Comparison of ENCODE assay signal across 10 cellular contexts in the genomic region with DNA sequence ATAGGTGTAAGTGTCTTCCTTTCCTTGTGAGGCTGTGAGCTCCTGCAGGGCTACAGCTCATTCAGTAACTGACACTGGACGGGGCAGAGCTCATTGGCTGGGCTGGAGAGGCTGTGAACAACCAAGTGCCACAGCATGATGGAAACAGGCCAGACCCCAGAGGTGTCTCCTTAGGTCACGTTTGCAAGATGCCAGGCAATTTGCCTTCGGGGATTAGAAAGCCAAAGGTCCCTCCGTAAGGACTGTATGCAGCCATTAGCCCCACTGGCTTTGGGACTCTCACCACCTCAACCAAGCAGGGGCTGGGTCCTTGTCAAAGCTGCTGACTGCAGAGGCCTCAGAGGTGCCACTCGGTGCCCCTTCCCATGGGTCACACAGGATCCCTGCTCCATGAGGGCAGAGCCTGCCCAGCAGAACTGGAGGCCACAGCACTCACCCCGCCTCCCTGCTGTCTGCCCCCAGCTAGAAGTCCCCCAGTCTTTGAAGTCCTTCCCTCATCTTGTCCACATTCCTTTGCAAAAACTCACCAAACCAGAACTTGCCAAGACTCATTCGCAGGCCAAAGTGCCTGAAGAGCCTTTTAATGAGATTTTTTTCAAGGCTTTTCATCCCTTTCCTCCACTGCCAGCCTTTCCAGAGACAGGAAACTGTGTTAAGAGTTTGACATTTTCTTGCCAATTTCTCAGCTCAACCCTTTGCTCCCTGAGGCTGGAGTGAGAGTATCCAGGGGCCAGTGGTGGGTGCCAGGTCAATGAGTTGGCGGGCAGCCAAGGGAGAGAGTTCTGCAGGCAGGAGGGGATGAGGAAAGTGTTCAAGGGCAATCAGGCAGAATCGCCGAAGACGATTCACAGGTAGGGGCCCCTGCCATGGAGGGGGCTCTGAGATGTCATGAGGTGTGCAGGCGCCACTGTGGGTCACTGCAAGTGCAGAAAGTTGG. TPM values are rescaled to one million over a fixed set of nuclear protein-coding genes. Genes with fewer than 3 reads are reported as not detected.
DNase-seq lines count a peak whose midpoint lies in the region; ATAC-seq and TF ChIP-seq lines count a peak whose summit lies in the region.
"Had no signal": no experiment of that assay in that cellular context is flagged by ENCODE, and none has a peak within 500 bp of the region (broad histone marks: within the 10 kb centered on the region; RNA-seq: fewer than 3 reads in every experiment).

No MANE protein-coding gene starts in this region.

- no peak for TF ChIP-seq CTCF in BJ (IDR thresholded peaks at IDR 0.05; ENCODE audit: insufficient read depth, low read depth, low read length)
- no peak for TF ChIP-seq CTCF in foreskin fibroblast (IDR thresholded peaks at IDR 0.05; ENCODE audit: low read depth, low read length)
- no peak for TF ChIP-seq CTCF in ovary (IDR thresholded peaks at IDR 0.05)

- H3K27ac ChIP-seq in SJSA1, result peak overlapping the region; percentile 49
- H3K27ac ChIP-seq in ovary, result no peak overlapping the region

- intact Hi-C loops in ovary (cut with DNase I), result loop anchor here in 1 of 4 donors (10.0 kb wide), 1 partner anchor 121 kb away; the partner anchor contains the start of gene SHB

- ATAC-seq in HG03097 (IDR thresholded peaks at IDR 0.05; ENCODE audit: low FRiP score, unreplicated experiment) (no peak), GM19463 (IDR thresholded peaks at IDR 0.05; ENCODE audit: unreplicated experiment) (no peak)

- TF ChIP-seq EP300 in ovary (IDR thresholded peaks at IDR 0.05), result no peak

- POLR2A ChIA-PET in BJ (lab: Charles Lee), result no interaction called here

- CTCF ChIA-PET in BJ (lab: Yijun Ruan, JAX), result interaction anchor here (0.5 to 1.5 kb wide), 3 partner anchors 13 to 75 kb away, joined by 3 to 4 read pairs (median 3); no protein-coding TSS in a partner anchor

- WGBS in ovary, 3 donors, result 35 to 45% (median 43%) methylated on average over 10 to 12 of the region's 12 CpGs

- TF ChIP-seq POLR2A in ovary (IDR thresholded peaks at IDR 0.05), result no peak

- no peaks in the 10 kb centered on the region for H3K27me3 ChIP-seq in BJ (ENCODE audit: control insufficient read depth, insufficient read depth, low read length)
- H3K27me3 ChIP-seq in SJSA1 (replicated peaks), result no peaks in the 10 kb centered on the region
- H3K27me3 ChIP-seq in ovary, result no peaks in the 10 kb centered on the region

- H3K9me3 ChIP-seq in SJSA1 (replicated peaks) (no peaks in the 10 kb centered on the region), ovary (no peaks in the 10 kb centered on the region)

- H3K4me1 ChIP-seq in SJSA1 (replicated peaks), result peaks cover 70% of the 10 kb centered on the region
- peaks cover 16% of the 10 kb centered on the region for H3K4me1 ChIP-seq in ovary (ENCODE audit: insufficient read depth)

- no peak overlapping the region for H3K4me3 ChIP-seq in BJ (ENCODE audit: low read depth, low read length)
- H3K4me3 ChIP-seq in SJSA1, result no peak overlapping the region
- H3K4me3 ChIP-seq in foreskin fibroblast (ENCODE audit: low read depth in 1 of 2, low read length in 2 of 2), result no peak overlapping the region
- H3K4me3 ChIP-seq in ovary, result no peak overlapping the region

- peaks cover 14% of the 10 kb centered on the region for H3K36me3 ChIP-seq in BJ (ENCODE audit: control insufficient read depth, insufficient read depth, low read length)
- peaks cover 66% of the 10 kb centered on the region for H3K36me3 ChIP-seq in SJSA1
- no peaks in the 10 kb centered on the region for H3K36me3 ChIP-seq in ovary

- DNase-seq in BJ (ENCODE audit: low read depth) (peak; percentile 88), SJSA1 (ENCODE audit: low read depth in 1 of 2, low spot score in 2 of 2) (peak; percentile 59 to 60), foreskin fibroblast (peak; percentile 83 to 90), ovary (peak; percentile 47 to 77 (median 72)), NAMALWA (ENCODE audit: low spot score) (no peak)
- DNase-seq in activated naive CD4-positive, alpha-beta T cell treated with anti-CD3 and anti-CD28 coated beads, Interleukin-2, amount 50 U/mL, for 16 hours, result no peak
- DNase-seq: effector CD8-positive, alpha-beta T cell; NCI-H2171 had no signal

RNA-seq across cellular contexts. Expression of gene SLC25A51, which starts 39.7 kb away (rescaled TPM):
- 15.6 and 24.4 TPM in 2 replicates for polyA plus RNA-seq in BJ (2011; rRNA removed)
- 38.2 and 51.5 TPM in 2 replicates for polyA minus RNA-seq in BJ (2011; rRNA and poly(A)+ RNA removed)
- 10.0 and 18.8 TPM in 2 replicates for total RNA-seq in SJSA1 (2014; rRNA removed; shearing (Covaris generic))
- 10 to 100 TPM; 11.7 to 24.1 (median 21.3) TPM for total RNA-seq in ovary
- polyA plus RNA-seq in ovary, result 10 to 100 TPM in 1 of 2 donors, 1 to 10 TPM in 1; 5.1 to 11.7 TPM

Comparison
In these comparisons a context has a peak if more than half of its experiments do, and no peak if none do; other contexts are left out.
1. DNase-seq: peak in BJ (single experiment), SJSA1 (2 of 2), foreskin fibroblast (2 of 2) and ovary (5 of 5); none in activated naive CD4-positive, alpha-beta T cell treated with anti-CD3 and anti-CD28 coated beads, Interleukin-2, amount 50 U/mL, for 16 hours (single experiment) and NAMALWA (single experiment).